ENCODE assay signal across 1 cellular context in the genomic region with DNA sequence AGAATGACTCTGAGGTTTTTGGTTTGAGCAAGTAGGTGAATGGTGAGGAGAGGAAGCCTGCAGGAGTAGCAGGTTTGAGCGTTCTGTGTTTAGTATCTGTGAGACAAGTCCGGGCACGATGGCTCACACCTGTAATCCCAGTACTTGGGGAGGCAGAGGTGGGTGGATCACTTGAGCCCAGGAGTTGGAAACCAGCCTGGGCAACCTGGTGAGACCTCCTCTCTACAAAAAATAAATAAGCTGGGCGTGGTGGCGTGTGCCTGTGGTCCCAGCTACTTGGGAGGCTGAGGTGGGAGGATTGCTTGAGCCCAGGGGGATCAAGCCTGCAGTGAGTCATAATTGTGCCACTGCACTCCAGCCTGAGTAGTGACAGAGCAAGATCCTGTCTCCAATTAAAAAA.
A peak's percentile ranks its signal among the peaks of the same experiment; 100 is the strongest.
TF ChIP-seq lines count a peak whose summit lies in the region.

No MANE protein-coding gene starts in this region.

TF ChIP-seq in GM12878, 131 proteins besides CTCF, POLR2A, EP300 and RAD21:
- TF ChIP-seq, protein P1, sequence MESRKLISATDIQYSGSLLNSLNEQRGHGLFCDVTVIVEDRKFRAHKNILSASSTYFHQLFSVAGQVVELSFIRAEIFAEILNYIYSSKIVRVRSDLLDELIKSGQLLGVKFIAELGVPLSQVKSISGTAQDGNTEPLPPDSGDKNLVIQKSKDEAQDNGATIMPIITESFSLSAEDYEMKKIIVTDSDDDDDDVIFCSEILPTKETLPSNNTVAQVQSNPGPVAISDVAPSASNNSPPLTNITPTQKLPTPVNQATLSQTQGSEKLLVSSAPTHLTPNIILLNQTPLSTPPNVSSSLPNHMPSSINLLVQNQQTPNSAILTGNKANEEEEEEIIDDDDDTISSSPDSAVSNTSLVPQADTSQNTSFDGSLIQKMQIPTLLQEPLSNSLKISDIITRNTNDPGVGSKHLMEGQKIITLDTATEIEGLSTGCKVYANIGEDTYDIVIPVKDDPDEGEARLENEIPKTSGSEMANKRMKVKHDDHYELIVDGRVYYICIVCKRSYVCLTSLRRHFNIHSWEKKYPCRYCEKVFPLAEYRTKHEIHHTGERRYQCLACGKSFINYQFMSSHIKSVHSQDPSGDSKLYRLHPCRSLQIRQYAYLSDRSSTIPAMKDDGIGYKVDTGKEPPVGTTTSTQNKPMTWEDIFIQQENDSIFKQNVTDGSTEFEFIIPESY (IDR thresholded peaks at IDR 0.05): no peak
- TF ChIP-seq, protein P2, sequence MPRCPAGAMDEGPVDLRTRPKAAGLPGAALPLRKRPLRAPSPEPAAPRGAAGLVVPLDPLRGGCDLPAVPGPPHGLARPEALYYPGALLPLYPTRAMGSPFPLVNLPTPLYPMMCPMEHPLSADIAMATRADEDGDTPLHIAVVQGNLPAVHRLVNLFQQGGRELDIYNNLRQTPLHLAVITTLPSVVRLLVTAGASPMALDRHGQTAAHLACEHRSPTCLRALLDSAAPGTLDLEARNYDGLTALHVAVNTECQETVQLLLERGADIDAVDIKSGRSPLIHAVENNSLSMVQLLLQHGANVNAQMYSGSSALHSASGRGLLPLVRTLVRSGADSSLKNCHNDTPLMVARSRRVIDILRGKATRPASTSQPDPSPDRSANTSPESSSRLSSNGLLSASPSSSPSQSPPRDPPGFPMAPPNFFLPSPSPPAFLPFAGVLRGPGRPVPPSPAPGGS (IDR thresholded peaks at IDR 0.05; ENCODE audit: borderline replicate concordance, insufficient read depth, low read depth, low read length, poor library complexity, severe bottlenecking): peak; percentile 41
- no peak for TF ChIP-seq FOS (IDR thresholded peaks at IDR 0.05; ENCODE audit: borderline replicate concordance, extremely low read depth, insufficient read length)
